In genomic region chr2:144468823-144469595, GRCh38 we compare ENCODE assay signal across 24 cellular contexts. TPM values are rescaled to one million over a fixed set of nuclear protein-coding genes. Genes with fewer than 3 reads are reported as not detected.
DNase-seq lines count a peak whose midpoint lies in the region; ATAC-seq, FAIRE-seq and TF ChIP-seq lines count a peak whose summit lies in the region.
"Had no signal": no experiment of that assay in that cellular context is flagged by ENCODE, and none has a peak within 500 bp of the region (broad histone marks: within the 10 kb centered on the region; RNA-seq: fewer than 3 reads in every experiment).

No MANE protein-coding gene starts in this region.

- no peak for TF ChIP-seq POLR2A in K562 (conservative IDR thresholded peaks at IDR 0.05)
- TF ChIP-seq POLR2A in testis (IDR thresholded peaks at IDR 0.05), result no peak

- H3K27ac Mint-ChIP-seq in stimulated activated effector memory CD8-positive, alpha-beta T cell treated with anti-CD3 and anti-CD28 coated beads, Interleukin-12 subunit alpha, Interleukin-12 subunit beta, amount 100 ng/mL, for 72 hours, result peak overlapping the region; percentile 85
- H3K27ac Mint-ChIP-seq: activated naive CD8-positive, alpha-beta T cell; CD8-positive, alpha-beta T cell; IgD-negative memory B cell; progenitor cell of endocrine pancreas had no signal

- no peak overlapping the region for H3K4me2 ChIP-seq in K562 (ENCODE audit: insufficient read depth, low read length)
- H3K4me2 ChIP-seq: PC-9 had no signal

- TF ChIP-seq CTCF in K562 (IDR thresholded peaks at IDR 0.05 in 2 of 3, conservative IDR thresholded peaks at IDR 0.05 in 1 of 3; ENCODE audit: insufficient read depth in 2 of 3, low read depth in 1 of 3, low read length in 3 of 3) (no peak), testis (IDR thresholded peaks at IDR 0.05) (no peak)

- H3K9me1 ChIP-seq in K562 (ENCODE audit: control insufficient read depth, insufficient read depth, low read length), result no peaks in the 10 kb centered on the region

- no peak for TF ChIP-seq EP300 in K562 (IDR thresholded peaks at IDR 0.05; ENCODE audit: low read length)

- H3K27me3 Mint-ChIP-seq in activated T-cell treated with anti-CD3 and anti-CD28 coated beads, Interleukin-2, amount 50 U/mL, for 4 hours (ENCODE audit: low read depth), result peaks cover 4% of the 10 kb centered on the region
- H3K27me3 Mint-ChIP-seq: IgD-negative memory B cell had no signal

- CTCF ChIA-PET in K562 (lab: Yijun Ruan, JAX; ENCODE audit: low intra/inter-chr PET ratio), result no interaction called here

- no peak overlapping the region for H3K27ac ChIP-seq in K562 (ENCODE audit: extremely low read depth, low read depth, low read length)
- H3K27ac ChIP-seq in layer of hippocampus (ENCODE audit: low read depth, low read length), result peak overlapping the region; percentile 95
- H3K27ac ChIP-seq in testis, result peak overlapping the region in 1 of 2 donors; percentile 17
- H3K27ac ChIP-seq: 22Rv1, PC-9 had no signal

- no TSS peak for BruUV-seq in K562 (replicated peaks; lab: Mats Ljungman, UMichigan)

- H3K4me3 ChIP-seq in K562 (no peak overlapping the region), testis (no peak overlapping the region)
- H3K4me3 ChIP-seq: HAP-1, PC-9 had no signal

- H3K9me3 ChIP-seq in K562 (replicated peaks; ENCODE audit: control insufficient read depth, insufficient read depth, low read depth, low read length) (no peaks in the 10 kb centered on the region), testis (no peaks in the 10 kb centered on the region)
- H3K9me3 ChIP-seq: HAP-1 had no signal

- ATAC-seq in K562 (no peak), HG03469 (IDR thresholded peaks at IDR 0.05; ENCODE audit: unreplicated experiment) (no peak)
- peak; percentile 41 for ATAC-seq in stimulated activated effector memory CD8-positive, alpha-beta T cell treated with anti-CD3 and anti-CD28 coated beads, Interleukin-12 subunit alpha, Interleukin-12 subunit beta, amount 100 ng/mL, for 72 hours
- ATAC-seq in activated T-cell treated with anti-CD3 and anti-CD28 coated beads, Interleukin-2, amount 50 U/mL, for 4 hours, result no peak
- ATAC-seq: CD8-positive, alpha-beta T cell had no signal

- POLR2A ChIA-PET in K562 (lab: Yijun Ruan, JAX), result interaction anchor here (0.9 to 1.7 kb wide), 3 partner anchors 8 to 10 kb away, joined by 3 to 5 read pairs (median 3); no protein-coding TSS in a partner anchor

- peaks cover 48% of the 10 kb centered on the region for H3K4me1 Mint-ChIP-seq in stimulated activated effector memory CD8-positive, alpha-beta T cell treated with anti-CD3 and anti-CD28 coated beads, Interleukin-12 subunit alpha, Interleukin-12 subunit beta, amount 100 ng/mL, for 72 hours
- peaks cover 24% of the 10 kb centered on the region for H3K4me1 Mint-ChIP-seq in activated T-cell treated with anti-CD3 and anti-CD28 coated beads, Interleukin-2, amount 50 U/mL, for 4 hours (ENCODE audit: low read depth)

- peaks cover 100% of the 10 kb centered on the region for H3K79me2 ChIP-seq in K562 (ENCODE audit: control insufficient read depth, insufficient read depth, low read length)

- no peak for FAIRE-seq in K562 (lab: Jason Lieb, UNC)
- FAIRE-seq: astrocyte, frontal cortex had no signal

- H3K27me3 ChIP-seq in K562 (ENCODE audit: control insufficient read depth in 2 of 2, insufficient read depth in 2 of 2, low read length in 2 of 2) (no peaks in the 10 kb centered on the region), layer of hippocampus (ENCODE audit: control insufficient read depth, insufficient read depth, low read length) (no peaks in the 10 kb centered on the region), testis (no peaks in the 10 kb centered on the region)

- peaks cover 16% of the 10 kb centered on the region; the same call in 1 of the 2 replicates for H4K20me1 ChIP-seq in K562 (replicated peaks; ENCODE audit: control insufficient read depth, insufficient read depth, low read length)

- H3K36me3 Mint-ChIP-seq in stimulated activated effector memory CD8-positive, alpha-beta T cell treated with anti-CD3 and anti-CD28 coated beads, Interleukin-12 subunit alpha, Interleukin-12 subunit beta, amount 100 ng/mL, for 72 hours, result peaks cover 21% of the 10 kb centered on the region
- H3K36me3 Mint-ChIP-seq in activated T-cell treated with anti-CD3 and anti-CD28 coated beads, Interleukin-2, amount 50 U/mL, for 4 hours (ENCODE audit: insufficient read depth), result peaks cover 2% of the 10 kb centered on the region
- H3K36me3 Mint-ChIP-seq: activated naive CD8-positive, alpha-beta T cell; CD8-positive, alpha-beta T cell had no signal

- intact Hi-C loops in K562 (cut with micrococcal nuclease) (no loop called here), testis (cut with DNase I; ENCODE audit: low total_unique reads) (no loop called here)

- peak overlapping the region; percentile 53 for H3K4me3 Mint-ChIP-seq in stimulated activated effector memory CD8-positive, alpha-beta T cell treated with anti-CD3 and anti-CD28 coated beads, Interleukin-12 subunit alpha, Interleukin-12 subunit beta, amount 100 ng/mL, for 72 hours
- H3K4me3 Mint-ChIP-seq in activated T-cell treated with anti-CD3 and anti-CD28 coated beads, Interleukin-2, amount 50 U/mL, for 4 hours, result no peak overlapping the region
- H3K4me3 Mint-ChIP-seq: activated naive CD8-positive, alpha-beta T cell; CD8-positive, alpha-beta T cell had no signal

- no peak overlapping the region for H2AFZ ChIP-seq in K562 (ENCODE audit: low read depth, low read length)
- H2AFZ ChIP-seq: PC-9 had no signal

- 68% methylated on average over 4 of the region's 4 CpGs for WGBS in K562 (ENCODE audit: insufficient coverage, low coverage, missing lambda C conversion rate)
- 49 to 61% methylated on average over 4 of the region's 4 CpGs for WGBS in testis, 2 donors

- peak; percentile 0 for DNase-seq in DMS53 (lab: John Stamatoyannopoulos, UW)
- no peak for DNase-seq in DMS53 treated with DMSO at 0.1 percent for 48 hours (lab: John Stamatoyannopoulos, UW; ENCODE audit: unreplicated experiment)
- no peak for DNase-seq in K562 (ENCODE audit: extremely low read depth in 1 of 4, low spot score in 3 of 4)
- no peak for DNase-seq in stimulated activated effector memory CD8-positive, alpha-beta T cell treated with anti-CD3 and anti-CD28 coated beads, Interleukin-12 subunit alpha, Interleukin-12 subunit beta, amount 100 ng/mL, for 72 hours (ENCODE audit: low spot score in 2 of 2)
- DNase-seq in testis, result no peak
- DNase-seq in activated T-cell treated with anti-CD3 and anti-CD28 coated beads, Interleukin-2, amount 50 U/mL, for 4 hours, result no peak
- DNase-seq: activated CD4-positive, alpha-beta T cell treated with anti-CD3 and anti-CD28 coated beads, Interleukin-2, amount 50 U/mL, for 48 hours; activated CD8-positive, alpha-beta memory T cell treated with anti-CD3 and anti-CD28 coated beads, Interleukin-2, amount 50 U/mL, for 48 hours; CD8-positive, alpha-beta T cell; effector CD8-positive, alpha-beta T cell; GF-D8; NCI-H446; NCI-H82; PC-9; SHP77 treated with DMSO at 0.1 percent for 48 hours had no signal

- H3K9ac ChIP-seq in K562 (ENCODE audit: insufficient read depth in 1 of 2, low read depth in 2 of 2, low read length in 2 of 2), result no peak overlapping the region

- in situ Hi-C loops in K562 (cut with MboI), result no loop called here

- H3K4me1 ChIP-seq in K562 (replicated peaks in 1 of 2; ENCODE audit: control insufficient read depth in 2 of 2, insufficient read depth in 2 of 2, low read length in 2 of 2) (peaks cover 0 to 2% of the 10 kb centered on the region in 2 experiments; a peak in 2 of 5 replicates), testis (peaks cover 26% of the 10 kb centered on the region)

- no peaks in the 10 kb centered on the region for H3K9me3 Mint-ChIP-seq in stimulated activated effector memory CD8-positive, alpha-beta T cell treated with anti-CD3 and anti-CD28 coated beads, Interleukin-12 subunit alpha, Interleukin-12 subunit beta, amount 100 ng/mL, for 72 hours
- no peaks in the 10 kb centered on the region for H3K9me3 Mint-ChIP-seq in activated T-cell treated with anti-CD3 and anti-CD28 coated beads, Interleukin-2, amount 50 U/mL, for 4 hours
- H3K9me3 Mint-ChIP-seq: CD8-positive, alpha-beta T cell; IgD-negative memory B cell had no signal

- peaks cover 96% of the 10 kb centered on the region for H3K36me3 ChIP-seq in K562 (ENCODE audit: control insufficient read depth, insufficient read depth, low read length)
- H3K36me3 ChIP-seq in testis (ENCODE audit: low read depth, missing control alignments), result no peaks in the 10 kb centered on the region
- H3K36me3 ChIP-seq: HAP-1 had no signal

- TF ChIP-seq RAD21 in K562 (CRISPR knock-in tag; conservative IDR thresholded peaks at IDR 0.05 in 1 of 2, IDR thresholded peaks at IDR 0.05 in 1 of 2), result no peak

TF ChIP-seq in K562, 482 proteins besides CTCF, POLR2A, EP300 and RAD21:
- TF ChIP-seq POLR2G (IDR thresholded peaks at IDR 0.05; ENCODE audit: low read depth, low read length) (peak; percentile 17; the same call in 1 of the 2 replicates), RB1 (IDR thresholded peaks at IDR 0.05; ENCODE audit: low read depth) (no peak)

RNA-seq across cellular contexts. Expression of gene ZEB2, which starts 50.9 kb away (rescaled TPM):
- total RNA-seq in K562 (2011; cell fraction: chromatin; rRNA removed; ENCODE audit: low replicate concordance), result 342 and 614 TPM in 2 replicates
- total RNA-seq in K562 (2011; cell fraction: nucleolus; rRNA removed), result 113 and 153 TPM in 2 replicates
- total RNA-seq in K562 (2011; cell fraction: nucleoplasm; rRNA removed), result 327 and 692 TPM in 2 replicates
- total RNA-seq in K562 (2014; rRNA removed) (65.0 and 72.3 TPM in 2 replicates), K562 (2014; rRNA removed; fragmentation: Illumina TruSeq; extraction: Trizol) (87.9 and 96.2 TPM in 2 replicates), K562 (2015; rRNA removed; fragmentation: Illumina TruSeq; extraction: Trizol) (82.2 and 85.8 TPM in 2 replicates), K562 (2021) (101 and 113 TPM in 2 replicates), testis (10 to 100 TPM; 87.8 to 96.4 TPM)
- polyA plus RNA-seq in K562 (2011; rRNA removed) (66.9 and 73.3 TPM in 2 replicates), K562 (2014; fragmentation: Illumina TruSeq; extraction: Trizol) (52.2 and 57.2 TPM in 2 replicates), K562 (2014; fragmentation: Nextera tagmentation; extraction: Ambion mirVana) (10 to 100 TPM; 15.1 to 30.1 TPM), K562 (2014; rRNA removed) (46.5 and 50.2 TPM in 2 replicates), testis (ENCODE audit: insufficient read depth, low read depth, low replicate concordance) (38.7 TPM)
- polyA plus RNA-seq in K562 (2011; cell fraction: cytosol; rRNA removed), result 37.5 and 39.9 TPM in 2 replicates
- polyA plus RNA-seq in K562 (2011; cell fraction: nucleus; rRNA removed), result 143 and 148 TPM in 2 replicates
- 33.6 and 40.1 TPM in 2 replicates for polyA plus RNA-seq in K562 (2012)
- polyA minus RNA-seq in K562 (2011; rRNA and poly(A)+ RNA removed), result 369 and 399 TPM in 2 replicates
- 41.4 and 51.2 TPM in 2 replicates for polyA minus RNA-seq in K562 (2011; cell fraction: cytosol; rRNA and poly(A)+ RNA removed)
- 431 and 576 TPM in 2 replicates for polyA minus RNA-seq in K562 (2011; cell fraction: nucleus; rRNA and poly(A)+ RNA removed)
- total RNA-seq in activated T-cell treated with anti-CD3 and anti-CD28 coated beads, Interleukin-2, amount 50 U/mL, for 4 hours, result 10 to 100 TPM; 14.4 to 35.9 (median 25.1) TPM
